ENCODE assay signal across 8 cellular contexts in genomic region chr3:122680381-122681293, GRCh38. TPM values are rescaled to one million over a fixed set of nuclear protein-coding genes. Genes with fewer than 3 reads are reported as not detected.
DNase-seq lines count a peak whose midpoint lies in the region; ATAC-seq and TF ChIP-seq lines count a peak whose summit lies in the region.

TSS of gene PARP14 (plus strand) at chr3:122680839. CDS start at chr3:122680884, 45 bp downstream.

- H3K4me1 Mint-ChIP-seq in neural progenitor cell, result peaks cover 22% of the 10 kb centered on the region

- H3K27ac ChIP-seq in A673 (ENCODE audit: low read depth, low read length, poor library complexity, severe bottlenecking) (peak within 1 kb of the TSS; percentile 72), SJCRH30 (no peak within 1 kb of the TSS), foreskin keratinocyte (peak within 1 kb of the TSS; percentile 85), neural progenitor cell (no peak within 1 kb of the TSS)

- no peaks in the 10 kb centered on the region for H3K9me3 ChIP-seq in A673 (ENCODE audit: low read depth, low read length, poor library complexity, severe bottlenecking)
- no peaks in the 10 kb centered on the region for H3K9me3 ChIP-seq in SJCRH30 (replicated peaks)
- H3K9me3 ChIP-seq in neural progenitor cell (ENCODE audit: low read depth), result no peaks in the 10 kb centered on the region

- H3K4me3 ChIP-seq in A673 (ENCODE audit: low read depth, low read length, poor library complexity, severe bottlenecking) (peak within 1 kb of the TSS; percentile 71), SJCRH30 (peak within 1 kb of the TSS; percentile 46), neural progenitor cell (peak within 1 kb of the TSS; percentile 69)

- DNase-seq in A673 (ENCODE audit: low spot score), result peak; percentile 75
- DNase-seq in SJCRH30, result peak in 1 of 2 experiments; percentile 22
- DNase-seq in activated naive CD4-positive, alpha-beta T cell treated with Interleukin-2 at 50 U/mL for 16 hours, result peak; percentile 69
- peak; percentile 36 to 69 for DNase-seq in foreskin keratinocyte
- peak; percentile 60 for DNase-seq in neural progenitor cell (ENCODE audit: low spot score)

- H3K79me2 ChIP-seq in neural progenitor cell (ENCODE audit: low read depth), result no peaks in the 10 kb centered on the region

- peak; percentile 35 for ATAC-seq in GM18517 (IDR thresholded peaks at IDR 0.05; ENCODE audit: unreplicated experiment)
- peak; percentile 39 for ATAC-seq in HG03457 (IDR thresholded peaks at IDR 0.05; ENCODE audit: unreplicated experiment)
- peak; percentile 72 for ATAC-seq in foreskin keratinocyte

- peaks cover 12% of the 10 kb centered on the region for H3K4me1 ChIP-seq in A673 (ENCODE audit: insufficient read depth, low read length, poor library complexity, severe bottlenecking)
- H3K4me1 ChIP-seq in SJCRH30, result no peaks in the 10 kb centered on the region
- H3K4me1 ChIP-seq in foreskin keratinocyte, result peaks cover 12% of the 10 kb centered on the region
- no peaks in the 10 kb centered on the region for H3K4me1 ChIP-seq in neural progenitor cell

- POLR2A ChIA-PET in A673 (lab: Charles Lee; ENCODE audit: low non-redundant PET), result no interaction called here

- no peak for TF ChIP-seq CTCF in A673 (conservative IDR thresholded peaks at IDR 0.05; ENCODE audit: low read depth, low read length)
- peak; percentile 29 for TF ChIP-seq CTCF in foreskin keratinocyte (conservative IDR thresholded peaks at IDR 0.05)
- no peak for TF ChIP-seq CTCF in neural progenitor cell (IDR thresholded peaks at IDR 0.05)
- no peak for TF ChIP-seq CTCF in subcutaneous adipose tissue (IDR thresholded peaks at IDR 0.05; ENCODE audit: low read depth)

- H3K27ac Mint-ChIP-seq in neural progenitor cell, result no peak within 1 kb of the TSS

- H3K9ac ChIP-seq in neural progenitor cell, result no peak within 1 kb of the TSS

- H4K20me1 ChIP-seq in neural progenitor cell (ENCODE audit: low read depth), result no peaks in the 10 kb centered on the region

- TSS peak; percentile 51 for BruUV-seq in A673 (replicated peaks; lab: Mats Ljungman, UMichigan)

- peak within 1 kb of the TSS; percentile 93 for H3K4me2 ChIP-seq in neural progenitor cell

- CTCF ChIA-PET in A673 (lab: Charles Lee), result interaction anchor here (0.6 to 2.0 kb wide), 3 partner anchors 220 to 288 kb away, joined by 3 to 15 read pairs (median 4); no protein-coding TSS in a partner anchor

- no peaks in the 10 kb centered on the region for H3K27me3 ChIP-seq in A673 (replicated peaks; ENCODE audit: insufficient read depth, low read depth, low read length, poor library complexity)
- no peaks in the 10 kb centered on the region for H3K27me3 ChIP-seq in SJCRH30
- H3K27me3 ChIP-seq in foreskin keratinocyte, result no peaks in the 10 kb centered on the region
- peaks cover 32% of the 10 kb centered on the region for H3K27me3 ChIP-seq in neural progenitor cell

- peaks cover 11% of the 10 kb centered on the region for H3F3A ChIP-seq in neural progenitor cell (ENCODE audit: low read depth)

- H3K36me3 ChIP-seq in A673 (ENCODE audit: insufficient read depth, low read length, poor library complexity, severe bottlenecking) (no peaks in the 10 kb centered on the region), SJCRH30 (no peaks in the 10 kb centered on the region), neural progenitor cell (no peaks in the 10 kb centered on the region)

- H2AFZ ChIP-seq in neural progenitor cell (replicated peaks), result peak within 1 kb of the TSS; percentile 98

- peaks cover 3% of the 10 kb centered on the region for H3K9me3 Mint-ChIP-seq in neural progenitor cell

- peak within 1 kb of the TSS; percentile 84 for H3K4me3 Mint-ChIP-seq in neural progenitor cell

- intact Hi-C loops in A673 (cut with micrococcal nuclease; ENCODE audit: unreplicated experiment), result loop anchor here (1.0 kb wide), 1 partner anchor 120 kb away; no protein-coding TSS in a partner anchor

- H3K36me3 Mint-ChIP-seq in neural progenitor cell, result no peaks in the 10 kb centered on the region

- H3K27me3 Mint-ChIP-seq in neural progenitor cell (ENCODE audit: insufficient read depth, low read depth), result peaks cover 15% of the 10 kb centered on the region

RNA-seq across cellular contexts. Expression of gene PARP14, which starts in this region (rescaled TPM):
- total RNA-seq in A673 (2021), result 22.8 and 25.9 TPM in 2 replicates
- total RNA-seq in SJCRH30 (2014; rRNA removed; shearing (Covaris generic)), result 0.61 and 0.81 TPM in 2 replicates
- 60.9 and 66.7 TPM in 2 replicates for total RNA-seq in foreskin keratinocyte
- polyA plus RNA-seq in foreskin keratinocyte, result 13.8 and 15.1 TPM in 2 replicates
- total RNA-seq in neural progenitor cell (ENCODE audit: low replicate concordance), result 2.6 and 6.1 TPM in 2 replicates
- total RNA-seq in subcutaneous adipose tissue, result 100 to 1,000 TPM in 1 of 4 donors, 10 to 100 TPM in 3; 65.2 to 107 (median 85.5) TPM

Comparison
In these comparisons a context has a peak if more than half of its experiments do, and no peak if none do; other contexts are left out.
1. H3K27ac ChIP-seq: peak in A673 (single experiment) and foreskin keratinocyte (single experiment); none in SJCRH30 (single experiment) and neural progenitor cell (single experiment).
2. Peak in every context shown above with its lines, with median percentiles within 50 percentile points of each other: H3K4me3 ChIP-seq and ATAC-seq.